Comparison of ENCODE assay signal across 8 cellular contexts in genomic region chr7:29091121-29091601, GRCh38. TPM values are rescaled to one million over a fixed set of nuclear protein-coding genes. Genes with fewer than 3 reads are reported as not detected.
A peak's percentile ranks its signal among the peaks of the same experiment; 100 is the strongest.
DNase-seq lines count a peak whose midpoint lies in the region; ATAC-seq, FAIRE-seq and TF ChIP-seq lines count a peak whose summit lies in the region.

No MANE protein-coding gene starts in this region.

- no peaks in the 10 kb centered on the region for H3K36me3 ChIP-seq in kidney (ENCODE audit: control insufficient read depth in 1 of 2, insufficient read depth in 2 of 2, low read length in 2 of 2)
- H3K36me3 ChIP-seq in transverse colon = no peaks in the 10 kb centered on the region

- TF ChIP-seq CTCF in kidney (IDR thresholded peaks at IDR 0.05; ENCODE audit: borderline replicate concordance, extremely low read depth, insufficient read depth) (no peak), transverse colon (IDR thresholded peaks at IDR 0.05) (no peak)

- intact Hi-C loops in kidney (cut with DNase I) = no loop called here
- intact Hi-C loops in transverse colon (cut with DNase I; ENCODE audit: low total_unique reads) = no loop called here

- H3K4me1 Mint-ChIP-seq in T-helper 17 cell = peaks cover 4% of the 10 kb centered on the region

- peak; percentile 28 for DNase-seq in AG20443 (ENCODE audit: low spot score)
- DNase-seq in T-helper 17 cell = no peak
- DNase-seq in kidney = peak; percentile 75
- no peak for DNase-seq in transverse colon
- DNase-seq in dedifferentiated amniotic fluid mesenchymal stem cell (ENCODE audit: extremely low spot score) = no peak
- DNase-seq in KG1 (lab: John Stamatoyannopoulos, UW) = no peak
- DNase-seq in activated CD4-positive, alpha-beta T cell treated with anti-CD3 and anti-CD28 coated beads, Interleukin-2, amount 50 U/mL, for 4 hours = no peak

- H3K4me1 ChIP-seq in kidney (ENCODE audit: control insufficient read depth in 1 of 2, insufficient read depth in 1 of 2, low read depth in 1 of 2, low read length in 2 of 2) = peaks cover 7 to 8% of the 10 kb centered on the region in 2 donors
- peaks cover 4 to 40% (median 18%) of the 10 kb centered on the region in 4 donors for H3K4me1 ChIP-seq in transverse colon

- no peak for FAIRE-seq in kidney (lab: Jason Lieb, UNC)

- TF ChIP-seq EP300 in transverse colon (IDR thresholded peaks at IDR 0.05; ENCODE audit: low read depth) = no peak

- H3K9me3 ChIP-seq in T-helper 17 cell (ENCODE audit: control insufficient read depth, low read length, poor library complexity, severe bottlenecking) (no peaks in the 10 kb centered on the region), kidney (ENCODE audit: control insufficient read depth in 1 of 2, low read length in 2 of 2) (no peaks in the 10 kb centered on the region), transverse colon (no peaks in the 10 kb centered on the region)

- H3K4me3 Mint-ChIP-seq in T-helper 17 cell = peak overlapping the region; percentile 19

- WGBS in transverse colon (ENCODE audit: low coverage in 1 of 2), 2 donors = 13 to 32% methylated on average over 7 to 8 of the region's 8 CpGs

- H3K27ac Mint-ChIP-seq in T-helper 17 cell = no peak overlapping the region

- H3K27me3 ChIP-seq in transverse colon = no peaks in the 10 kb centered on the region

- H3K27ac ChIP-seq in kidney (ENCODE audit: low read depth in 2 of 2, low read length in 2 of 2) (peak overlapping the region; percentile 72 to 76), transverse colon (peak overlapping the region; percentile 16 to 60 (median 46))

- peaks cover 13% of the 10 kb centered on the region for H3K27me3 Mint-ChIP-seq in T-helper 17 cell

- H3K36me3 Mint-ChIP-seq in T-helper 17 cell (ENCODE audit: low read depth) = no peaks in the 10 kb centered on the region

- peak overlapping the region; percentile 66 to 74 for H3K9ac ChIP-seq in kidney (ENCODE audit: low read length in 2 of 2)

- ATAC-seq in GM19452 (IDR thresholded peaks at IDR 0.05; ENCODE audit: unreplicated experiment) = peak; percentile 33
- no peak for ATAC-seq in T-helper 17 cell

- in situ Hi-C loops in transverse colon (cut with MboI; ENCODE audit: low pct_ligation_motif_present in 1 of 4, low pct_unique_long_range_greater_than_20kb in 1 of 4, low sequenced_read_pairs in 3 of 4) = no loop called here

- no peak for TF ChIP-seq POLR2A in transverse colon (IDR thresholded peaks at IDR 0.05)

- peak overlapping the region; percentile 63 to 65 for H3K4me3 ChIP-seq in kidney (ENCODE audit: low read length in 2 of 2)
- H3K4me3 ChIP-seq in transverse colon = peak overlapping the region in 3 of 4 donors; percentile 17 to 35 (median 21)

RNA-seq across cellular contexts. Expression of gene CPVL, which starts 55.2 kb away (rescaled TPM):
- total RNA-seq in T-helper 17 cell (1 to 10 TPM; 4.4 to 6.0 TPM), kidney (133 TPM), transverse colon (1 to 10 TPM in 3 of 4 donors, under 1 TPM in 1; 0.75 to 9.7 (median 4.8) TPM)
- polyA plus RNA-seq in kidney (ENCODE audit: insufficient read depth, low read depth, low replicate concordance) = 104 TPM

Comparison
In these comparisons a context has a peak if more than half of its experiments do, and no peak if none do; other contexts are left out.
1. DNase-seq: peak in AG20443 (single experiment) and kidney (single experiment); none in T-helper 17 cell (0 of 3), transverse colon (single experiment), dedifferentiated amniotic fluid mesenchymal stem cell (single experiment), KG1 (single experiment) and activated CD4-positive, alpha-beta T cell treated with anti-CD3 and anti-CD28 coated beads, Interleukin-2, amount 50 U/mL, for 4 hours (0 of 2).
2. RNA of gene CPVL, which starts 55.2 kb away (total RNA-seq): 133 TPM in kidney (single experiment); 0.75 to 9.7 TPM in transverse colon and 4.4 to 6.0 TPM in T-helper 17 cell; every median in the first group is over 10 times any median in the second.